ENCODE assay signal across 8 cellular contexts in the genomic region with DNA sequence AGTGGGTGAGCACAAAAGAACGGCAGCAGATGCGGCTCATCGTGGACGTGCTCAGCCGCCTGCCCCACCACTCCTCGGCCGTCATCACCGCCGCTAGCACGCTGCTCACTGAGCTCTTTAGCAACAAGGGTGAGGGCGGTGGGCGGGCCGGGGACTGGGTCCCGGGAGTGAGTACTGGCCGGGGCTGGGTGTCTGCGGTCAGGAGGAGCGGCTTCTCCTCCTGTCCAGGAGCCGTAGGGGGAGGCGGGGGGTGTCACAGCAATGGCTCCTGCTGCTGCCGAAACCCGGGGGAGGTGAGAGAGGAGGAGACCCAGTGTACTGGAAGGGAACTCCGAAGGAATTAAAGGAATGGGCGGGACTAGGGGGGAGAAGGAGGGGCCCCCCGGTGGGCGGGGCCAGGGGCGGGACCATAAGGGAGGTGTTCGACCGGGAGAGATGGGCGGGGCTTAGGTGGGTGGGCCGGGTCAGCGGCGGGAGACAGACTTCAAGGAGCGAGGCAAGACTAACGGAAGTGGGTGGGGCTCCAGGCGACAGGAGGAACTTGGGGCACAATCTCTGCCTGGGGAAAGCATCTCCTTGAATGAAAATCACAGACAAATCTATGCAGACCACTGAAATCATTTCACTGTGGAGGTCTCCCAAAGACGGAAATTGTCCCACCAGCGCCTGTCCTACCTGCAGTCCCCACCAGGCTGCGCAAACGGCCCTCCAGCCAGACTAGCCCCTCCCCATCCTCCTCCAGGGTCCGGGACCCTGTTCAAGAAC. TPM values are rescaled to one million over a fixed set of nuclear protein-coding genes. Genes with fewer than 3 reads are reported as not detected.
DNase-seq lines count a peak whose midpoint lies in the region; ATAC-seq, FAIRE-seq and TF ChIP-seq lines count a peak whose summit lies in the region.

No MANE protein-coding gene starts in this region.

- H3K14ac ChIP-seq in H1 (ENCODE audit: insufficient read length), result no peak overlapping the region

- H2BK5ac ChIP-seq in H1 (ENCODE audit: low read depth, low read length), result peak overlapping the region; percentile 88; the same call in 1 of the 2 replicates

- H2BK15ac ChIP-seq in H1 (ENCODE audit: low read length), result no peak overlapping the region; the same call in 1 of the 2 replicates

- H4K8ac ChIP-seq in H1 (ENCODE audit: extremely low read depth, insufficient read depth, low read length), result peak overlapping the region; percentile 73; the same call in 1 of the 2 replicates

- no peak; a peak in 1 of 3 replicates for TF ChIP-seq POLR2A in H1 (IDR thresholded peaks at IDR 0.05; ENCODE audit: control extremely low read depth in 1 of 2, low read depth in 2 of 2, low read length in 2 of 2)

- H3K4me2 ChIP-seq in H1 (ENCODE audit: insufficient read depth in 1 of 2, low read depth in 2 of 2, low read length in 2 of 2), result peak overlapping the region; percentile 94

- peak overlapping the region; percentile 72 for H3K4ac ChIP-seq in H1 (replicated peaks; ENCODE audit: insufficient read length, low read depth, low read length)

- H2AFZ ChIP-seq in H1 (ENCODE audit: low read length), result peak overlapping the region; percentile 43; the same call in 1 of the 2 replicates

- H4K91ac ChIP-seq in H1 (replicated peaks; ENCODE audit: insufficient read length, low read length), result peak overlapping the region; percentile 79

- H3K18ac ChIP-seq in H1 (ENCODE audit: extremely low read depth, low read length), result peak overlapping the region; percentile 83

- peak; percentile 61 to 78 (median 76) for TF ChIP-seq CTCF in H1 (IDR thresholded peaks at IDR 0.05; ENCODE audit: control extremely low read depth in 1 of 3, insufficient read depth in 1 of 3, low read depth in 1 of 3, low read length in 3 of 3)

- H3K79me1 ChIP-seq in H1 (ENCODE audit: low read depth, low read length), result no peaks in the 10 kb centered on the region; the same call in 1 of the 2 replicates

- H3K79me2 ChIP-seq in H1 (ENCODE audit: control insufficient read depth in 1 of 2, insufficient read depth in 2 of 2, low read length in 2 of 2), result no peaks in the 10 kb centered on the region

- no peak overlapping the region for H4K5ac ChIP-seq in H1 (ENCODE audit: insufficient read length, low read depth, low read length)

- ATAC-seq in GM19025 (IDR thresholded peaks at IDR 0.05; ENCODE audit: low read depth, unreplicated experiment), result peak; percentile 63

- peak overlapping the region; percentile 72 to 86 (median 82) for H3K4me3 ChIP-seq in H1 (ENCODE audit: extremely low read depth in 1 of 4, insufficient read depth in 2 of 4, low read depth in 3 of 4, low read length in 4 of 4)

- H3K9ac ChIP-seq in H1 (replicated peaks in 1 of 4; ENCODE audit: extremely low read depth in 1 of 4, low read depth in 3 of 4, low read length in 3 of 4), result peak overlapping the region in 3 of 4 experiments; percentile 8 to 42 (median 41); a peak in 2 of 7 replicates

- DNase-seq in AG08395 (ENCODE audit: low spot score), result peak; percentile 99
- peak; percentile 87 for DNase-seq in HT1080 (ENCODE audit: low read depth)
- peak; percentile 92 to 96 for DNase-seq in NOMO-1 (lab: John Stamatoyannopoulos, UW; ENCODE audit: unreplicated experiment in 2 of 2)
- DNase-seq in activated CD8-positive, alpha-beta memory T cell treated with anti-CD3 and anti-CD28 coated beads for 24 hours, result peak; percentile 98
- DNase-seq in H1 (ENCODE audit: low read depth in 1 of 2, low spot score in 2 of 2), result peak; percentile 94 to 98
- peak; percentile 97 for DNase-seq in mesenteric fat pad (ENCODE audit: low spot score)
- peak; percentile 99 for DNase-seq in stimulated activated CD8-positive, alpha-beta memory T cell treated with anti-CD3 and anti-CD28 coated beads, Interleukin-12 subunit alpha, Interleukin-12 subunit beta, amount 100 ng/mL, for 24 hours (ENCODE audit: extremely low read depth)

- no peak overlapping the region for H2BK20ac ChIP-seq in H1 (ENCODE audit: low read length)

- FAIRE-seq in H1 (lab: Jason Lieb, UNC), result peak; percentile 70

- H4K20me1 ChIP-seq in H1 (replicated peaks in 1 of 2; ENCODE audit: control insufficient read depth in 1 of 2, insufficient read depth in 2 of 2, low read length in 2 of 2), result peaks cover 4 to 8% of the 10 kb centered on the region in 2 experiments

- WGBS in H1 (ENCODE audit: extremely low coverage in 1 of 2, insufficient coverage in 1 of 2, insufficient read length in 1 of 2, insufficient replicate concordance in 2 of 2, low coverage in 1 of 2, low lambda C conversion rate in 2 of 2, missing lambda C conversion rate in 1 of 2), 2 experiments, result 3% methylated on average over 16 of the region's 40 CpGs; no CpG with 5 or more reads in 1 of the 2 experiments

- H3K4me1 ChIP-seq in H1 (replicated peaks in 1 of 4; ENCODE audit: control insufficient read depth in 3 of 4, insufficient read depth in 4 of 4, low read length in 3 of 4), result peaks cover 0 to 19% (median 13%) of the 10 kb centered on the region in 4 experiments; a peak in 6 of 7 replicates

- CTCF ChIA-PET in H1 (lab: Charles Lee; ENCODE audit: partially characterized antibody), result interaction anchor here (0.7 to 7.2 kb wide), 22 partner anchors 11 to 524 kb away, joined by 3 to 67 read pairs (median 6); a partner anchor contains a TSS

- POLR2A ChIA-PET in H1 (lab: Charles Lee; ENCODE audit: partially characterized antibody), result interaction anchor here (0.7 to 3.8 kb wide), 14 partner anchors 8 to 66 kb away, joined by 3 to 23 read pairs (median 5); a partner anchor contains a TSS

- no peak overlapping the region for H3K23ac ChIP-seq in H1 (ENCODE audit: insufficient read length)

- no peak overlapping the region for H3K56ac ChIP-seq in H1 (replicated peaks; ENCODE audit: insufficient read length, low read depth, low read length)

- TF ChIP-seq EP300 in H1 (IDR thresholded peaks at IDR 0.05; ENCODE audit: borderline replicate concordance in 1 of 2, low read depth in 2 of 2, low read length in 2 of 2), result no peak

- H3K9me3 ChIP-seq in H1 (ENCODE audit: insufficient read depth in 2 of 2, low read depth in 1 of 2, low read length in 1 of 2), result no peaks in the 10 kb centered on the region

- no peak overlapping the region for H3K27ac ChIP-seq in H1 (ENCODE audit: low read depth, low read length)

- no peak overlapping the region for H2BK120ac ChIP-seq in H1 (replicated peaks; ENCODE audit: low read depth, low read length)

- H3K36me3 ChIP-seq in H1 (ENCODE audit: control insufficient read depth in 2 of 4, insufficient read depth in 4 of 4, low read length in 3 of 4), result peaks cover 0 to 2% (median under 1%) of the 10 kb centered on the region in 4 experiments; a peak in 2 of 8 replicates

- peak; percentile 42 to 55; a peak in 3 of 4 replicates for TF ChIP-seq RAD21 in H1 (IDR thresholded peaks at IDR 0.05 in 1 of 2, conservative IDR thresholded peaks at IDR 0.05 in 1 of 2; ENCODE audit: low read depth in 2 of 2, low read length in 2 of 2)

- peaks cover 0 to 21% (median 17%) of the 10 kb centered on the region in 4 experiments; a peak in 6 of 7 replicates for H3K27me3 ChIP-seq in H1 (replicated peaks in 1 of 4; ENCODE audit: control insufficient read depth in 3 of 4, extremely low read depth in 1 of 4, insufficient read depth in 3 of 4, low read length in 3 of 4)

- H2AK5ac ChIP-seq in H1 (ENCODE audit: low read depth, low read length), result no peak overlapping the region

- H3K23me2 ChIP-seq in H1 (ENCODE audit: low read depth, low read length), result peaks cover 32% of the 10 kb centered on the region

- H2BK12ac ChIP-seq in H1 (ENCODE audit: low read depth, low read length), result peak overlapping the region; percentile 88

RNA-seq across cellular contexts. Expression of a gene that starts 2.3 kb away (rescaled TPM):
- total RNA-seq in HT1080 (2014; rRNA removed; shearing (Covaris generic)), result 2.6 and 3.3 TPM in 2 replicates
- polyA plus RNA-seq in HT1080 (2015; cell fraction: cytosol; rRNA removed), result 1.6 and 2.2 TPM in 2 replicates
- polyA plus RNA-seq in HT1080 (2015; cell fraction: nucleus; rRNA removed), result 1.3 and 1.5 TPM in 2 replicates
- 5.1 TPM in 2 replicates for total RNA-seq in H1 (2021; fragmentation: NEBNext Ultra II Directional; extraction: Animal tissue kit (Norgen Biotek cat#: 25700))
- polyA plus RNA-seq in H1 (2011; rRNA removed), result 4.0 and 4.4 TPM in 2 replicates
- polyA plus RNA-seq in H1 (2011; cell fraction: cytosol; rRNA removed), result 3.6 TPM
- 3.8 TPM for polyA plus RNA-seq in H1 (2011; cell fraction: nucleus; rRNA removed)
- polyA plus RNA-seq in H1 (2012, experiment 1 of 2), result 2.8 to 4.0 TPM (median 3.4 TPM) in 4 replicates
- polyA plus RNA-seq in H1 (2012, experiment 2 of 2), result 3.3 TPM
- 5.2 TPM for polyA plus RNA-seq in H1 (2013, experiment 1 of 2)
- polyA plus RNA-seq in H1 (2013, experiment 2 of 2), result 4.9 TPM
- 3.0 TPM in 2 replicates for polyA minus RNA-seq in H1 (2011; rRNA and poly(A)+ RNA removed)
- polyA minus RNA-seq in H1 (2011; cell fraction: cytosol; rRNA and poly(A)+ RNA removed), result 5.0 TPM
- polyA minus RNA-seq in H1 (2011; cell fraction: nucleus; rRNA and poly(A)+ RNA removed), result 5.1 TPM
- 0.80 TPM for total RNA-seq in mesenteric fat pad

RNA-seq across cellular contexts. Expression of a gene that starts 8.0 kb away (rescaled TPM):
- 48.2 and 56.1 TPM in 2 replicates for total RNA-seq in HT1080 (2014; rRNA removed; shearing (Covaris generic))
- 57.2 and 58.1 TPM in 2 replicates for polyA plus RNA-seq in HT1080 (2015; cell fraction: cytosol; rRNA removed)
- 51.9 and 52.0 TPM in 2 replicates for polyA plus RNA-seq in HT1080 (2015; cell fraction: nucleus; rRNA removed)
- 16.1 and 20.9 TPM in 2 replicates for total RNA-seq in H1 (2021; fragmentation: NEBNext Ultra II Directional; extraction: Animal tissue kit (Norgen Biotek cat#: 25700))
- 44.7 and 55.6 TPM in 2 replicates for polyA plus RNA-seq in H1 (2011; rRNA removed)
- polyA plus RNA-seq in H1 (2011; cell fraction: cytosol; rRNA removed), result 54.3 TPM
- polyA plus RNA-seq in H1 (2011; cell fraction: nucleus; rRNA removed), result 44.7 TPM
- 23.2 to 36.4 TPM (median 32.3 TPM) in 4 replicates for polyA plus RNA-seq in H1 (2012, experiment 1 of 2)
- polyA plus RNA-seq in H1 (2012, experiment 2 of 2), result 27.4 TPM
- polyA plus RNA-seq in H1 (2013, experiment 1 of 2), result 23.1 TPM
- polyA plus RNA-seq in H1 (2013, experiment 2 of 2), result 24.7 TPM
- 35.1 and 40.3 TPM in 2 replicates for polyA minus RNA-seq in H1 (2011; rRNA and poly(A)+ RNA removed)
- polyA minus RNA-seq in H1 (2011; cell fraction: cytosol; rRNA and poly(A)+ RNA removed), result 21.0 TPM
- 20.2 TPM for polyA minus RNA-seq in H1 (2011; cell fraction: nucleus; rRNA and poly(A)+ RNA removed)
- 15.4 TPM for total RNA-seq in mesenteric fat pad

RNA-seq across cellular contexts. Expression of a gene that starts 53.0 kb away (rescaled TPM):
- total RNA-seq in HT1080 (2014; rRNA removed; shearing (Covaris generic)), result not detected in 2 replicates
- polyA plus RNA-seq in HT1080 (2015; cell fraction: cytosol; rRNA removed), result 0.37 TPM in 1 of 2 replicates, not detected in the other
- polyA plus RNA-seq in HT1080 (2015; cell fraction: nucleus; rRNA removed), result not detected in 2 replicates
- 0.42 and 0.93 TPM in 2 replicates for total RNA-seq in H1 (2021; fragmentation: NEBNext Ultra II Directional; extraction: Animal tissue kit (Norgen Biotek cat#: 25700))
- polyA plus RNA-seq in H1 (2011; rRNA removed), result 2.7 and 3.4 TPM in 2 replicates
- 1.0 TPM for polyA plus RNA-seq in H1 (2011; cell fraction: cytosol; rRNA removed)
- 2.4 TPM for polyA plus RNA-seq in H1 (2011; cell fraction: nucleus; rRNA removed)
- polyA plus RNA-seq in H1 (2012, experiment 1 of 2), result 1.0 to 3.2 TPM (median 1.7 TPM) in 4 replicates
- polyA plus RNA-seq in H1 (2012, experiment 2 of 2), result 2.4 TPM
- polyA plus RNA-seq in H1 (2013, experiment 1 of 2), result 3.9 TPM
- 4.8 TPM for polyA plus RNA-seq in H1 (2013, experiment 2 of 2)
- 0.57 TPM in 1 of 2 replicates, not detected in the other for polyA minus RNA-seq in H1 (2011; rRNA and poly(A)+ RNA removed)
- not detected for polyA minus RNA-seq in H1 (2011; cell fraction: cytosol; rRNA and poly(A)+ RNA removed)
- not detected for polyA minus RNA-seq in H1 (2011; cell fraction: nucleus; rRNA and poly(A)+ RNA removed)
- not detected for total RNA-seq in mesenteric fat pad

RNA-seq across cellular contexts. Expression of a gene that starts 59.7 kb away (rescaled TPM):
- total RNA-seq in HT1080 (2014; rRNA removed; shearing (Covaris generic)), result 68.6 and 92.3 TPM in 2 replicates
- 102 and 109 TPM in 2 replicates for polyA plus RNA-seq in HT1080 (2015; cell fraction: cytosol; rRNA removed)
- 34.7 and 38.4 TPM in 2 replicates for polyA plus RNA-seq in HT1080 (2015; cell fraction: nucleus; rRNA removed)
- 118 and 142 TPM in 2 replicates for total RNA-seq in H1 (2021; fragmentation: NEBNext Ultra II Directional; extraction: Animal tissue kit (Norgen Biotek cat#: 25700))
- polyA plus RNA-seq in H1 (2011; rRNA removed), result 51.6 and 69.8 TPM in 2 replicates
- 57.3 TPM for polyA plus RNA-seq in H1 (2011; cell fraction: cytosol; rRNA removed)
- 31.1 TPM for polyA plus RNA-seq in H1 (2011; cell fraction: nucleus; rRNA removed)
- 59.4 to 75.6 TPM (median 69.7 TPM) in 4 replicates for polyA plus RNA-seq in H1 (2012, experiment 1 of 2)
- 76.0 TPM for polyA plus RNA-seq in H1 (2012, experiment 2 of 2)
- 126 TPM for polyA plus RNA-seq in H1 (2013, experiment 1 of 2)
- polyA plus RNA-seq in H1 (2013, experiment 2 of 2), result 129 TPM
- 83.5 and 95.8 TPM in 2 replicates for polyA minus RNA-seq in H1 (2011; rRNA and poly(A)+ RNA removed)
- 54.6 TPM for polyA minus RNA-seq in H1 (2011; cell fraction: cytosol; rRNA and poly(A)+ RNA removed)
- 32.1 TPM for polyA minus RNA-seq in H1 (2011; cell fraction: nucleus; rRNA and poly(A)+ RNA removed)
- 55.4 TPM for total RNA-seq in mesenteric fat pad
